In the genomic region with DNA sequence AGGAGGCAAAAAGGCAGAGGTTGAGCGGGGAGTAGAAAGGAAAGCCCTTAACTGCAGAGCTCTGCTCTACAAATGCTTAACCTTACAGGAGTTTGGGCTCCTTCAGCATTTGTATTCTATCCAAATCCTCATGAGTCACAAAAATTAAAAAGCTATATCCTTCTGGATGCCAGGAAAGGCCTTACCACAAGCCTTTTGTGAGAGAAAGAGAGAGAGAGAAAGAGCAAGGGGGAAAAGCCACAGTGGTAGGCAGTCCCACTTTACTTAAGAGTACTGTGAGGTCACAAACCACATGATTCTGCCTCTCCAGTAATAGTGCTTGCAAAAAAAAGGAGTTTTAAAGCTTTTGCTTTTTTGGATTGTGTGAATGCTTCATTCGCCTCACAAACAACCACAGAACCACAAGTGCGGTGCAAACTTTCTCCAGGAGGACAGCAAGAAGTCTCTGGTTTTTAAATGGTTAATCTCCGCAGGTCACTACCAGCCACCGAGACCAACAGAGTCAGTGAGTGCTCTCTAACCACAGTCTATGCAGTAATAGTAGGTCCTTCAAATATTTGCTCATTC, we compare ENCODE assay signal across 9 cellular contexts. TPM values are rescaled to one million over a fixed set of nuclear protein-coding genes. Genes with fewer than 3 reads are reported as not detected.
DNase-seq lines count a peak whose midpoint lies in the region; ATAC-seq, FAIRE-seq and TF ChIP-seq lines count a peak whose summit lies in the region.
"Had no signal": no experiment of that assay in that cellular context is flagged by ENCODE, and none has a peak within 500 bp of the region (broad histone marks: within the 10 kb centered on the region; RNA-seq: fewer than 3 reads in every experiment).

A gene (plus strand): TSS at position 375 of the 567 bp plus-strand sequence. CDS start 397 bp downstream, outside the sequence.

- no peak within 1 kb of the TSS for H3K27ac ChIP-seq in Karpas-422 (ENCODE audit: low read length)

- no peak for TF ChIP-seq CTCF in fibroblast of pulmonary artery (IDR thresholded peaks at IDR 0.05; ENCODE audit: low read length, missing control alignments)

- no peak within 1 kb of the TSS for H3K9ac ChIP-seq in Karpas-422 (ENCODE audit: low read length)

- H3K9me3 ChIP-seq in Karpas-422 (ENCODE audit: low read length) = no peaks in the 10 kb centered on the region
- H3K9me3 ChIP-seq: tibial nerve had no signal

- H3K79me2 ChIP-seq in Karpas-422 (ENCODE audit: low read length) = no peaks in the 10 kb centered on the region

- H3K4me3 ChIP-seq in fibroblast of pulmonary artery (replicated peaks; ENCODE audit: low read depth, low read length) (peak within 1 kb of the TSS; percentile 36), Karpas-422 (ENCODE audit: low read length) (no peak within 1 kb of the TSS)

- H3K36me3 ChIP-seq in Karpas-422 (ENCODE audit: insufficient read depth, low read length) = no peaks in the 10 kb centered on the region
- H3K36me3 ChIP-seq: tibial nerve had no signal

- no peaks in the 10 kb centered on the region; the same call in 1 of the 2 replicates for H3K27me3 ChIP-seq in Karpas-422 (ENCODE audit: low read length)
- H3K27me3 ChIP-seq: tibial nerve had no signal

- no peak within 1 kb of the TSS for H3K4me2 ChIP-seq in Karpas-422 (ENCODE audit: low read depth, low read length, poor library complexity, severe bottlenecking)

- H2AFZ ChIP-seq in Karpas-422 (ENCODE audit: low read length) = no peak within 1 kb of the TSS

- no peaks in the 10 kb centered on the region for H3K4me1 ChIP-seq in Karpas-422 (ENCODE audit: low read length)

- ATAC-seq in GM21723 (IDR thresholded peaks at IDR 0.05; ENCODE audit: unreplicated experiment) = no peak

- H3K9me2 ChIP-seq in Karpas-422 (replicated peaks; ENCODE audit: insufficient read depth, low read length) = no peaks in the 10 kb centered on the region

- DNase-seq in GM04504 (ENCODE audit: low read depth) (peak; percentile 50), SK-MEL-5 (ENCODE audit: low read depth, low spot score) (peak; percentile 12), fibroblast of pulmonary artery (ENCODE audit: low read depth) (peak; percentile 91), retina (peak; percentile 16), SKM-1 treated with dmso at 0.1 percent for 144 hours (lab: John Stamatoyannopoulos, UW; ENCODE audit: unreplicated experiment) (no peak), frontal cortex (ENCODE audit: low spot score in 2 of 2) (no peak), Karpas-422 (no peak)

- FAIRE-seq in frontal cortex (lab: Jason Lieb, UNC) = no peak

- no peaks in the 10 kb centered on the region for H4K20me1 ChIP-seq in Karpas-422 (ENCODE audit: insufficient read depth, low read depth, low read length)

- in situ Hi-C loops in SK-MEL-5 (cut with HindIII; ENCODE audit: low pct_unique_long_range_greater_than_20kb, low sequenced_read_pairs) = no loop called here

RNA-seq across cellular contexts. Expression of the gene that starts here (rescaled TPM):
- 0.24 and 0.37 TPM in 2 replicates for total RNA-seq in SK-MEL-5 (2014; rRNA removed; shearing (Covaris generic))
- polyA plus RNA-seq in SK-MEL-5 (2015; cell fraction: cytosol; rRNA removed) = 0.65 and 0.85 TPM in 2 replicates
- 1.9 and 2.3 TPM in 2 replicates for polyA plus RNA-seq in SK-MEL-5 (2015; cell fraction: nucleus; rRNA removed)
- total RNA-seq in frontal cortex = 0.41 TPM
- total RNA-seq in Karpas-422 (2014; rRNA removed; shearing (Covaris generic); ENCODE audit: low replicate concordance) = 0.19 and 0.90 TPM in 2 replicates

Comparison
In these comparisons a context has a peak if more than half of its experiments do, and no peak if none do; other contexts are left out.
1. DNase-seq: peak in GM04504 (single experiment), SK-MEL-5 (single experiment), fibroblast of pulmonary artery (single experiment) and retina (single experiment); none in SKM-1 treated with dmso at 0.1 percent for 144 hours (single experiment), frontal cortex (0 of 2) and Karpas-422 (single experiment).